ENCODE assay signal across 1 cellular context in genomic region chr10:97319671-97320479, GRCh38.
TF ChIP-seq lines count a peak whose summit lies in the region.

No MANE protein-coding gene starts in this region.

TF ChIP-seq in HepG2, 621 proteins besides CTCF, POLR2A, EP300 and RAD21 (continued from another document and continues in another):
- no peak for TF ChIP-seq GRHL1 (CRISPR knock-in tag; conservative IDR thresholded peaks at IDR 0.05)
- TF ChIP-seq ZNF329 (CRISPR knock-in tag; IDR thresholded peaks at IDR 0.05; ENCODE audit: low read depth), result peak; percentile 11; the same call in 1 of the 2 replicates
- no peak for TF ChIP-seq ZBTB38 (CRISPR knock-in tag; IDR thresholded peaks at IDR 0.05)
- no peak for TF ChIP-seq SRSF4 (IDR thresholded peaks at IDR 0.05; ENCODE audit: low read depth, low read length, poor library complexity, severe bottlenecking)
- TF ChIP-seq IRF9 (CRISPR knock-in tag; IDR thresholded peaks at IDR 0.05; ENCODE audit: borderline replicate concordance), result 0 out of 2 replicates have a peak, but pooled peaks have one; percentile 46
- TF ChIP-seq PRPF4 (IDR thresholded peaks at IDR 0.05; ENCODE audit: low read depth, low read length, poor library complexity, severe bottlenecking), result no peak
- TF ChIP-seq ZNF687 (CRISPR knock-in tag; IDR thresholded peaks at IDR 0.05), result peak; percentile 91
- no peak for TF ChIP-seq MXD3 (CRISPR knock-in tag; IDR thresholded peaks at IDR 0.05)
- TF ChIP-seq GMEB1 (CRISPR knock-in tag; IDR thresholded peaks at IDR 0.05; ENCODE audit: borderline replicate concordance), result 0 out of 2 replicates have a peak, but pooled peaks have one; percentile 30
- TF ChIP-seq BCL6 (CRISPR knock-in tag; IDR thresholded peaks at IDR 0.05), result peak; percentile 18; the same call in 1 of the 2 replicates
- no peak for TF ChIP-seq MXD4 (CRISPR knock-in tag; IDR thresholded peaks at IDR 0.05)
- TF ChIP-seq ZKSCAN5 (CRISPR knock-in tag; IDR thresholded peaks at IDR 0.05), result no peak
- TF ChIP-seq SKIL (CRISPR knock-in tag; IDR thresholded peaks at IDR 0.05; ENCODE audit: borderline replicate concordance), result no peak
- no peak for TF ChIP-seq ZNF335 (CRISPR knock-in tag; IDR thresholded peaks at IDR 0.05)
- TF ChIP-seq HOXA5 (CRISPR knock-in tag; IDR thresholded peaks at IDR 0.05), result no peak
- TF ChIP-seq ELF4 (CRISPR knock-in tag; IDR thresholded peaks at IDR 0.05; ENCODE audit: borderline replicate concordance), result no peak
- 0 out of 2 replicates have a peak, but pooled peaks have one; percentile 63 for TF ChIP-seq ZNF441 (CRISPR knock-in tag; IDR thresholded peaks at IDR 0.05; ENCODE audit: borderline replicate concordance)
- TF ChIP-seq ESRRA (CRISPR knock-in tag; IDR thresholded peaks at IDR 0.05; ENCODE audit: low read depth), result no peak
- TF ChIP-seq ZNF766 (CRISPR knock-in tag; IDR thresholded peaks at IDR 0.05; ENCODE audit: borderline replicate concordance), result 0 out of 2 replicates have a peak, but pooled peaks have one; percentile 13
- no peak for TF ChIP-seq FOXM1 (CRISPR knock-in tag; IDR thresholded peaks at IDR 0.05)
- peak; percentile 68; the same call in 1 of the 2 replicates for TF ChIP-seq GFI1 (CRISPR knock-in tag; IDR thresholded peaks at IDR 0.05; ENCODE audit: borderline replicate concordance)
- no peak for TF ChIP-seq ZNF138 (CRISPR knock-in tag; IDR thresholded peaks at IDR 0.05; ENCODE audit: low read depth)
- no peak for TF ChIP-seq SYNCRIP (IDR thresholded peaks at IDR 0.05; ENCODE audit: insufficient read depth, low read depth, low read length)
- no peak for TF ChIP-seq NCOR1 (IDR thresholded peaks at IDR 0.05; ENCODE audit: borderline replicate concordance, low read length)
- TF ChIP-seq FOXP4 (CRISPR knock-in tag; IDR thresholded peaks at IDR 0.05), result 0 out of 2 replicates have a peak, but pooled peaks have one; percentile 10
- TF ChIP-seq MTERF4 (CRISPR knock-in tag; IDR thresholded peaks at IDR 0.05), result peak; percentile 77; the same call in 1 of the 2 replicates
- TF ChIP-seq ZNF660 (CRISPR knock-in tag; IDR thresholded peaks at IDR 0.05; ENCODE audit: borderline replicate concordance, low read depth), result no peak
- 0 out of 2 replicates have a peak, but pooled peaks have one; percentile 37 for TF ChIP-seq ZNF792 (CRISPR knock-in tag; IDR thresholded peaks at IDR 0.05)
- no peak for TF ChIP-seq NFATC3 (CRISPR knock-in tag; IDR thresholded peaks at IDR 0.05)
- no peak for TF ChIP-seq E2F1 (CRISPR knock-in tag; IDR thresholded peaks at IDR 0.05)
- TF ChIP-seq NFYB (CRISPR knock-in tag; IDR thresholded peaks at IDR 0.05), result no peak
- no peak for TF ChIP-seq REL (CRISPR knock-in tag; conservative IDR thresholded peaks at IDR 0.05)
- no peak for TF ChIP-seq ZSCAN29 (CRISPR knock-in tag; conservative IDR thresholded peaks at IDR 0.05)
- no peak for TF ChIP-seq CHD4 (IDR thresholded peaks at IDR 0.05; ENCODE audit: borderline replicate concordance, low read length)
- TF ChIP-seq SP2 (CRISPR knock-in tag; IDR thresholded peaks at IDR 0.05), result no peak; the same call in 1 of the 2 replicates
- TF ChIP-seq ZNF253 (CRISPR knock-in tag; IDR thresholded peaks at IDR 0.05; ENCODE audit: borderline replicate concordance), result no peak
- no peak for TF ChIP-seq ZNF570 (CRISPR knock-in tag; IDR thresholded peaks at IDR 0.05; ENCODE audit: borderline replicate concordance)
- no peak for TF ChIP-seq ZNF276 (CRISPR knock-in tag; IDR thresholded peaks at IDR 0.05; ENCODE audit: low read depth)
